In genomic region chr2:232611559-232612218, GRCh38 we compare ENCODE assay signal across 8 cellular contexts. TPM values are rescaled to one million over a fixed set of nuclear protein-coding genes. Genes with fewer than 3 reads are reported as not detected.
DNase-seq lines count a peak whose midpoint lies in the region; ATAC-seq, FAIRE-seq and TF ChIP-seq lines count a peak whose summit lies in the region.

No MANE protein-coding gene starts in this region.

- no peak overlapping the region for H3K4me2 ChIP-seq in Karpas-422 (ENCODE audit: low read depth, low read length, poor library complexity, severe bottlenecking)
- H3K4me2 ChIP-seq in HepG2 (ENCODE audit: low read depth, low read length) = peak overlapping the region; percentile 30; the same call in 1 of the 2 replicates

- H4K20me1 ChIP-seq in Karpas-422 (ENCODE audit: insufficient read depth, low read depth, low read length) = no peaks in the 10 kb centered on the region
- no peaks in the 10 kb centered on the region for H4K20me1 ChIP-seq in HepG2 (ENCODE audit: insufficient read depth, low read length)

- no TSS peak for BruUV-seq in HepG2 (replicated peaks; lab: Mats Ljungman, UMichigan)

- no peaks in the 10 kb centered on the region for H3K27me3 ChIP-seq in Karpas-422 (ENCODE audit: low read length)
- H3K27me3 ChIP-seq in HepG2 (ENCODE audit: control insufficient read depth in 1 of 2, insufficient read depth in 2 of 2, low read length in 2 of 2) = 0 out of 5 replicates have a peak, but pooled peaks cover 0 to 5% of the 10 kb centered on the region in 2 experiments

- peak; percentile 89 for DNase-seq in EH (ENCODE audit: low read depth)
- peak; percentile 87 for DNase-seq in Karpas-422
- peak; percentile 39 for DNase-seq in activated CD4-positive, alpha-beta T cell treated with anti-CD3 and anti-CD28 coated beads for 1 hour
- peak in 47 of 61 donors; percentile 10 to 63 (median 40) for DNase-seq in caudate nucleus (lab: John Stamatoyannopoulos, UW)
- peak; percentile 61 for DNase-seq in HepG2 (ENCODE audit: low spot score)
- peak; percentile 44 to 64 (median 58) for DNase-seq in stimulated activated CD4-positive, alpha-beta T cell treated with anti-CD3 and anti-CD28 coated beads, TNF-alpha, amount 100 ng/mL, for 48 hours (ENCODE audit: low read depth in 3 of 3)

- peak; percentile 73 for TF ChIP-seq RAD21 in HepG2 (CRISPR knock-in tag; IDR thresholded peaks at IDR 0.05)

- H3K27ac ChIP-seq in Karpas-422 (ENCODE audit: low read length) (no peak overlapping the region), caudate nucleus (ENCODE audit: low read depth, low read length) (no peak overlapping the region), HepG2 (ENCODE audit: extremely low read length, insufficient read depth, low read length) (no peak overlapping the region)

- no peak for TF ChIP-seq POLR2A in HepG2 (IDR thresholded peaks at IDR 0.05; ENCODE audit: insufficient read depth in 1 of 2, low read depth in 2 of 2, low read length in 2 of 2)

- H3K9me2 ChIP-seq in Karpas-422 (replicated peaks; ENCODE audit: insufficient read depth, low read length) = no peaks in the 10 kb centered on the region

- 26% methylated on average over 4 of the region's 9 CpGs for WGBS in HepG2 (ENCODE audit: low lambda C conversion rate)

- no peaks in the 10 kb centered on the region for H3K4me1 ChIP-seq in Karpas-422 (ENCODE audit: low read length)
- no peaks in the 10 kb centered on the region; the same call in 1 of the 2 replicates for H3K4me1 ChIP-seq in HepG2 (ENCODE audit: insufficient read depth, low read length)

- no peaks in the 10 kb centered on the region for H3K79me2 ChIP-seq in Karpas-422 (ENCODE audit: low read length)
- no peaks in the 10 kb centered on the region for H3K79me2 ChIP-seq in HepG2 (ENCODE audit: insufficient read depth, low read length)

- TF ChIP-seq EP300 in HepG2 (IDR thresholded peaks at IDR 0.05; ENCODE audit: low read depth in 2 of 2, low read length in 2 of 2) (no peak), HepG2 (CRISPR knock-in tag; IDR thresholded peaks at IDR 0.05; ENCODE audit: borderline replicate concordance) (no peak)

- H3K9ac ChIP-seq in Karpas-422 (ENCODE audit: low read length) (no peak overlapping the region), HepG2 (ENCODE audit: insufficient read depth, low read depth, low read length) (no peak overlapping the region)

- H2AFZ ChIP-seq in Karpas-422 (ENCODE audit: low read length) (peak overlapping the region; percentile 5; the same call in 1 of the 2 replicates), HepG2 (ENCODE audit: low read length) (no peak overlapping the region)

- H3K36me3 ChIP-seq in Karpas-422 (ENCODE audit: insufficient read depth, low read length) (no peaks in the 10 kb centered on the region), HepG2 (replicated peaks in 1 of 2; ENCODE audit: control insufficient read depth in 1 of 2, insufficient read depth in 2 of 2, low read length in 2 of 2) (no peaks in the 10 kb centered on the region)

- CTCF ChIA-PET in HepG2 (lab: Yijun Ruan, JAX; ENCODE audit: low intra/inter-chr PET ratio, low total read pairs) = interaction anchor here (1.6 kb wide), 1 partner anchor 57 kb away, joined by 12 read pairs; no protein-coding TSS in a partner anchor

- in situ Hi-C loops in HepG2 (cut with HindIII; ENCODE audit: extremely low pct_ligation_motif_present, low pct_unique_long_range_greater_than_20kb) = no loop called here

- intact Hi-C loops in HepG2 (cut with micrococcal nuclease; ENCODE audit: unreplicated experiment) = loop anchor here (1.0 kb wide), 1 partner anchor 58 kb away; no protein-coding TSS in a partner anchor

- peak; percentile 93 for TF ChIP-seq CTCF in HepG2 (CRISPR knock-in tag; IDR thresholded peaks at IDR 0.05)

- no peaks in the 10 kb centered on the region for H3K9me3 ChIP-seq in Karpas-422 (ENCODE audit: low read length)
- no peaks in the 10 kb centered on the region for H3K9me3 ChIP-seq in HepG2 (ENCODE audit: low read length)

- ATAC-seq in HepG2 (peak; percentile 90), GM18868 (IDR thresholded peaks at IDR 0.05; ENCODE audit: unreplicated experiment) (no peak), HG03432 (IDR thresholded peaks at IDR 0.05; ENCODE audit: unreplicated experiment) (no peak)

- H3K4me3 ChIP-seq in Karpas-422 (ENCODE audit: low read length) (no peak overlapping the region), HepG2 (replicated peaks in 1 of 3; ENCODE audit: insufficient read depth in 1 of 3, low read depth in 2 of 3, low read length in 3 of 3) (no peak overlapping the region)

- POLR2A ChIA-PET in HepG2 (lab: Yijun Ruan, JAX) = no interaction called here

- peak; percentile 72 for FAIRE-seq in HepG2 (lab: Jason Lieb, UNC)

TF ChIP-seq in HepG2, 621 proteins besides CTCF, POLR2A, EP300 and RAD21 (continues in another document):
- TF ChIP-seq ZFP37 (CRISPR knock-in tag; IDR thresholded peaks at IDR 0.05; ENCODE audit: borderline replicate concordance) (no peak), PHF5A (CRISPR knock-in tag; IDR thresholded peaks at IDR 0.05; ENCODE audit: low read depth, unreplicated experiment) (no peak), ZMYM2 (CRISPR knock-in tag; IDR thresholded peaks at IDR 0.05) (no peak), ZBTB8A (CRISPR knock-in tag; IDR thresholded peaks at IDR 0.05; ENCODE audit: borderline replicate concordance, low read depth) (no peak), AFF4 (CRISPR knock-in tag; IDR thresholded peaks at IDR 0.05) (no peak), ZNF782 (CRISPR knock-in tag; IDR thresholded peaks at IDR 0.05; ENCODE audit: borderline replicate concordance) (peak; percentile 51; the same call in 1 of the 2 replicates), MED1 (CRISPR knock-in tag; IDR thresholded peaks at IDR 0.05) (no peak), ETS1 (CRISPR knock-in tag; IDR thresholded peaks at IDR 0.05) (no peak), ZNF768 (CRISPR knock-in tag; IDR thresholded peaks at IDR 0.05) (no peak), SMC3 (IDR thresholded peaks at IDR 0.05; ENCODE audit: low read length) (peak; percentile 29)

RNA-seq across cellular contexts. Expression of gene EFHD1, which starts 21.7 kb away (rescaled TPM):
- not detected in 2 replicates for total RNA-seq in Karpas-422 (2014; rRNA removed; shearing (Covaris generic); ENCODE audit: low replicate concordance)
- total RNA-seq in HepG2 (2016; rRNA removed; fragmentation: Illumina TruSeq; extraction: Trizol) = 0.09 and 0.17 TPM in 2 replicates
- not detected in 2 replicates for total RNA-seq in HepG2 (2016; cell fraction: cytosol; rRNA removed; fragmentation: Illumina TruSeq; extraction: Trizol; ENCODE audit: low read depth)
- total RNA-seq in HepG2 (2016; cell fraction: insoluble cytoplasmic fraction; rRNA removed; fragmentation: Illumina TruSeq; extraction: Trizol) = 0.19 TPM in 1 of 2 replicates, not detected in the other
- 0.14 and 0.19 TPM in 2 replicates for total RNA-seq in HepG2 (2016; cell fraction: membrane; rRNA removed; fragmentation: Illumina TruSeq; extraction: Trizol)
- 0.25 TPM in 1 of 2 replicates, not detected in the other for total RNA-seq in HepG2 (2016; cell fraction: nucleus; rRNA removed; fragmentation: Illumina TruSeq; extraction: Trizol)
- polyA plus RNA-seq in HepG2 (2011; rRNA removed) = 0.24 TPM in 1 of 2 replicates, not detected in the other
- 0.19 and 0.21 TPM in 2 replicates for polyA plus RNA-seq in HepG2 (2011; cell fraction: cytosol; rRNA removed)
- polyA plus RNA-seq in HepG2 (2011; cell fraction: nucleus; rRNA removed) = 0.19 TPM in 1 of 2 replicates, not detected in the other
- polyA plus RNA-seq in HepG2 (2012) = 0.51 and 0.62 TPM in 2 replicates
- polyA plus RNA-seq in HepG2 (2016; cell fraction: cytosol; fragmentation: Illumina TruSeq; extraction: Trizol; ENCODE audit: low read depth) = not detected in 2 replicates
- 0.23 and 0.31 TPM in 2 replicates for polyA plus RNA-seq in HepG2 (2016; cell fraction: insoluble cytoplasmic fraction; fragmentation: Illumina TruSeq; extraction: Trizol; ENCODE audit: low read depth)
- 0.17 and 0.29 TPM in 2 replicates for polyA plus RNA-seq in HepG2 (2016; cell fraction: membrane; fragmentation: Illumina TruSeq; extraction: Trizol; ENCODE audit: low read depth)
- polyA plus RNA-seq in HepG2 (2016; cell fraction: nucleus; fragmentation: Illumina TruSeq; extraction: Trizol; ENCODE audit: insufficient read depth, low read depth) = 0.20 TPM in 1 of 2 replicates, not detected in the other
- 0.16 and 0.32 TPM in 2 replicates for polyA minus RNA-seq in HepG2 (2011; rRNA and poly(A)+ RNA removed; ENCODE audit: low replicate concordance)
- not detected in 2 replicates for polyA minus RNA-seq in HepG2 (2011; cell fraction: cytosol; rRNA and poly(A)+ RNA removed)
- not detected in 2 replicates for polyA minus RNA-seq in HepG2 (2011; cell fraction: nucleus; rRNA and poly(A)+ RNA removed)

Comparison
In these comparisons a context has a peak if more than half of its experiments do, and no peak if none do; other contexts are left out.
1. DNase-seq: peak in every context shown above with its lines; median percentile 89 in EH; 87 in Karpas-422; 61 in HepG2; 58 in stimulated activated CD4-positive, alpha-beta T cell treated with anti-CD3 and anti-CD28 coated beads, TNF-alpha, amount 100 ng/mL, for 48 hours; 40 in caudate nucleus; 39 in activated CD4-positive, alpha-beta T cell treated with anti-CD3 and anti-CD28 coated beads for 1 hour.